ENCODE assay signal across 20 cellular contexts in genomic region chr10:130812381-130813148, GRCh38.
DNase-seq lines count a peak whose midpoint lies in the region; ATAC-seq, FAIRE-seq and TF ChIP-seq lines count a peak whose summit lies in the region.
"Had no signal": no experiment of that assay in that cellular context is flagged by ENCODE, and none has a peak within 500 bp of the region (broad histone marks: within the 10 kb centered on the region; RNA-seq: fewer than 3 reads in every experiment).

No MANE protein-coding gene starts in this region.

- H3K4me3 ChIP-seq in BLaER1: no peak overlapping the region
- H3K4me3 ChIP-seq in kidney (ENCODE audit: low read length in 2 of 2): no peak overlapping the region

- H4K20me1 ChIP-seq in BLaER1: no peaks in the 10 kb centered on the region

- H3K27me3 ChIP-seq in BLaER1: no peaks in the 10 kb centered on the region

- H3K27ac ChIP-seq in BLaER1 (no peak overlapping the region), kidney (ENCODE audit: low read depth in 2 of 2, low read length in 2 of 2) (no peak overlapping the region)
- H3K27ac ChIP-seq: C4-2B had no signal

- DNase-seq in ecto neural progenitor cell (ENCODE audit: low spot score): peak; percentile 29
- DNase-seq in kidney: peak; percentile 30
- DNase-seq in posterior vena cava (ENCODE audit: low spot score): peak; percentile 58
- DNase-seq in stimulated activated CD4-positive, alpha-beta T cell treated with anti-CD3 and anti-CD28 coated beads, Interleukin-1b, Interleukin-23, amount 100 ng/mL, for 48 hours: no peak
- DNase-seq in C1 segment of cervical spinal cord (lab: John Stamatoyannopoulos, UW): no peak
- no peak for DNase-seq in left cardiac atrium
- no peak for DNase-seq in HT-29 (ENCODE audit: low spot score)
- DNase-seq: ACHN; CD8-positive, alpha-beta T cell; COR-L47; DMS153; DMS79 treated with DMSO at 0.1 percent for 48 hours; EL; GOT3 had no signal

- H3K9me3 ChIP-seq in BLaER1 (peaks cover 17% of the 10 kb centered on the region), kidney (ENCODE audit: control insufficient read depth in 1 of 2, low read length in 2 of 2) (no peaks in the 10 kb centered on the region)

- no peak for TF ChIP-seq CTCF in kidney (IDR thresholded peaks at IDR 0.05; ENCODE audit: borderline replicate concordance, extremely low read depth, insufficient read depth)

- intact Hi-C loops in kidney (cut with DNase I) (no loop called here), posterior vena cava (cut with DNase I) (no loop called here), left cardiac atrium (cut with DNase I) (no loop called here)

- FAIRE-seq in kidney (lab: Jason Lieb, UNC): no peak
- FAIRE-seq: D721Med, G401.6, GM12891 had no signal

- H3K4me2 ChIP-seq in BLaER1: 0 out of 2 replicates have a peak overlapping the region, but pooled peaks have one; percentile 12

- peaks cover 16% of the 10 kb centered on the region for H3K4me1 ChIP-seq in BLaER1
- no peaks in the 10 kb centered on the region for H3K4me1 ChIP-seq in kidney (ENCODE audit: control insufficient read depth in 1 of 2, insufficient read depth in 1 of 2, low read depth in 1 of 2, low read length in 2 of 2)

- ATAC-seq in left cardiac atrium: no peak
- ATAC-seq: CD8-positive, alpha-beta T cell; HCT116 had no signal

- H3K9ac ChIP-seq in BLaER1 (no peak overlapping the region), kidney (ENCODE audit: low read length in 2 of 2) (no peak overlapping the region)

- no peaks in the 10 kb centered on the region for H3K36me3 ChIP-seq in BLaER1
- no peaks in the 10 kb centered on the region for H3K36me3 ChIP-seq in kidney (ENCODE audit: control insufficient read depth in 1 of 2, insufficient read depth in 2 of 2, low read length in 2 of 2)

Comparison
In these comparisons a context has a peak if more than half of its experiments do, and no peak if none do; other contexts are left out.
1. DNase-seq: peak in ecto neural progenitor cell (single experiment), kidney (single experiment) and posterior vena cava (single experiment); none in stimulated activated CD4-positive, alpha-beta T cell treated with anti-CD3 and anti-CD28 coated beads, Interleukin-1b, Interleukin-23, amount 100 ng/mL, for 48 hours (single experiment), C1 segment of cervical spinal cord (0 of 14), left cardiac atrium (single experiment) and HT-29 (single experiment).